In the genomic region with DNA sequence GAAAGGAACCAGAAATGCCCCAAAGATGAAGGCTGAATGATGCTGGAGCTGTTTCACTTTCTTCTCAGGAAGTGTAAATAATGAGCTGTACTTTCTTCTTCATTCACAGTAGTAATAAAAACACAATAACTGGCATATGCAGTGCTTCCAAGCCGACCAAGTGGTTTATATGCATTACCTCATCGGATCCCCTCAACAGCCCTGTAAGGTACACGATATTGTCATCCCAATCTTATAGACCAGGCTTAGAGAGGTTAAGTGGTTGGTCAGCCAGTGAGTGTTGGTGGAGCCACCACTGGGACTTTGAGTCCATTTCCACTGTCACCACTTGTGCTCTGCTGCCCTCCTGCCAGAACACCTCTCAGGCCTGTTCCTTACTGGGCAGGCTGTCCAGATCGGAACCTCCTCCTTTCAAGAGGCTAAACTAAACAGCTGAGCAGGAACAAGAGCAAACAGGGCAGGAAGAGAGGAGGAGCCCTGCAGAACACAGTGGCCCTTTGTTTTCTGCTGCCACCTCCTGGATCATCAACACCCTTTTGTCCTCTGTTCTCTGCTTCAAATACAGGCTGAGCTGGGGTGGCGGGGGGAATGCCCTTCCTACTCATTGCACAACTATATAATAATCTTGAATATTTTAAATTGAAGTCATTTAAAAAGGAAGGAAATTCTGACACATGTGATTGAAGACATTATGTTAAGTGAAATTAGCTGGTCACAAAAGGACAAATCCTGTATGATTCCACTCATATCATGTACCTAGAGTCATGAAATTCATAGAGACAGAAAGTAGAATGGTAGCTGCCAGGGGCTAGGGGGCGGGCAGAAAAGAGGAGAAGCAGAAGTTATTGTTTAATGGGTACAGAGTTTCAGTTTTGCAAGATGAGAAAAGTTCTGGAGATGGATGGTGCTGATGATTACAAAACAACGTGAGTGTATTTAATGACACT, we compare ENCODE assay signal across 8 cellular contexts.
DNase-seq lines count a peak whose midpoint lies in the region; ATAC-seq and TF ChIP-seq lines count a peak whose summit lies in the region.

No MANE protein-coding gene starts in this region.

- peaks cover 34% of the 10 kb centered on the region for H3K4me1 Mint-ChIP-seq in stimulated activated effector memory CD8-positive, alpha-beta T cell treated with anti-CD3 and anti-CD28 coated beads, Interleukin-12 subunit alpha, Interleukin-12 subunit beta, amount 100 ng/mL, for 72 hours
- peaks cover 8% of the 10 kb centered on the region for H3K4me1 Mint-ChIP-seq in glutamatergic neuron (ENCODE audit: low read depth, unreplicated experiment)

- peak; percentile 64 for DNase-seq in DMS79 treated with DMSO at 0.1 percent for 48 hours (lab: John Stamatoyannopoulos, UW)
- peak; percentile 28 for DNase-seq in NCI-H1048 (lab: John Stamatoyannopoulos, UW)
- peak; percentile 53 for DNase-seq in SK-N-DZ (ENCODE audit: low spot score)
- peak; percentile 17 for DNase-seq in central memory CD4-positive, alpha-beta T cell
- peak; percentile 48 to 65 for DNase-seq in left colon
- DNase-seq in stimulated activated effector memory CD8-positive, alpha-beta T cell treated with anti-CD3 and anti-CD28 coated beads, Interleukin-12 subunit alpha, Interleukin-12 subunit beta, amount 100 ng/mL, for 72 hours (ENCODE audit: low spot score in 2 of 2), result peak; percentile 3 to 51
- no peak for DNase-seq in glutamatergic neuron

- H3K27ac Mint-ChIP-seq in stimulated activated effector memory CD8-positive, alpha-beta T cell treated with anti-CD3 and anti-CD28 coated beads, Interleukin-12 subunit alpha, Interleukin-12 subunit beta, amount 100 ng/mL, for 72 hours, result no peak overlapping the region
- H3K27ac Mint-ChIP-seq in glutamatergic neuron (ENCODE audit: unreplicated experiment), result no peak overlapping the region

- no peaks in the 10 kb centered on the region for H3K9me3 Mint-ChIP-seq in stimulated activated effector memory CD8-positive, alpha-beta T cell treated with anti-CD3 and anti-CD28 coated beads, Interleukin-12 subunit alpha, Interleukin-12 subunit beta, amount 100 ng/mL, for 72 hours
- H3K9me3 Mint-ChIP-seq in glutamatergic neuron (ENCODE audit: unreplicated experiment), result peaks cover 2% of the 10 kb centered on the region

- H3K4me3 Mint-ChIP-seq in stimulated activated effector memory CD8-positive, alpha-beta T cell treated with anti-CD3 and anti-CD28 coated beads, Interleukin-12 subunit alpha, Interleukin-12 subunit beta, amount 100 ng/mL, for 72 hours, result no peak overlapping the region
- no peak overlapping the region for H3K4me3 Mint-ChIP-seq in glutamatergic neuron (ENCODE audit: unreplicated experiment)

- ATAC-seq in GM21619 (IDR thresholded peaks at IDR 0.05; ENCODE audit: unreplicated experiment), result peak; percentile 68
- ATAC-seq in left colon, result peak; percentile 91
- ATAC-seq in stimulated activated effector memory CD8-positive, alpha-beta T cell treated with anti-CD3 and anti-CD28 coated beads, Interleukin-12 subunit alpha, Interleukin-12 subunit beta, amount 100 ng/mL, for 72 hours, result peak; percentile 91

- no peak for TF ChIP-seq CTCF in glutamatergic neuron (IDR thresholded peaks at IDR 0.05; ENCODE audit: partially characterized antibody, unreplicated experiment)

- H3K27me3 Mint-ChIP-seq in glutamatergic neuron (ENCODE audit: unreplicated experiment), result no peaks in the 10 kb centered on the region

- no peaks in the 10 kb centered on the region for H3K36me3 Mint-ChIP-seq in stimulated activated effector memory CD8-positive, alpha-beta T cell treated with anti-CD3 and anti-CD28 coated beads, Interleukin-12 subunit alpha, Interleukin-12 subunit beta, amount 100 ng/mL, for 72 hours
- no peaks in the 10 kb centered on the region for H3K36me3 Mint-ChIP-seq in glutamatergic neuron (ENCODE audit: unreplicated experiment)

- intact Hi-C loops in left colon (cut with DNase I, micrococcal nuclease), result no loop called here
